Comparison of ENCODE assay signal across 14 cellular contexts in genomic region chr14:51744372-51745150, GRCh38.
"Had no signal": no experiment of that assay in that cellular context is flagged by ENCODE, and none has a peak within 500 bp of the region (broad histone marks: within the 10 kb centered on the region; RNA-seq: fewer than 3 reads in every experiment).

No MANE protein-coding gene starts in this region.

- H3K4me1 Mint-ChIP-seq: stimulated activated memory B cell treated with anti-CD40 and anti-IgM and Interleukin-4, amounts not matched to agents 10 μg/mL and 1 μg/mL and 100 μg/mL, for 72 hours had no signal

- H3K27me3 Mint-ChIP-seq: dendritic cell treated with granulocyte-macrophage colony-stimulating factor and Interleukin-4, amounts not matched to agents 40 ng/mL and 50 ng/mL, for 4 days had no signal

- H3K9me3 Mint-ChIP-seq: dendritic cell treated with granulocyte-macrophage colony-stimulating factor and Interleukin-4, amounts not matched to agents 40 ng/mL and 50 ng/mL, for 4 days; effector memory CD8-positive, alpha-beta T cell; natural killer cell treated with Interleukin-12 subunit alpha and Interleukin-12 subunit beta and Interleukin-15 and Interleukin-18, amount 100 ng/mL, for 72 hours; stimulated activated memory B cell treated with anti-CD40 and anti-IgM and Interleukin-4, amounts not matched to agents 10 μg/mL and 1 μg/mL and 100 μg/mL, for 72 hours had no signal

- ATAC-seq: effector memory CD8-positive, alpha-beta T cell; foreskin keratinocyte had no signal

- H3K27ac Mint-ChIP-seq: dendritic cell treated with granulocyte-macrophage colony-stimulating factor and Interleukin-4, amounts not matched to agents 40 ng/mL and 50 ng/mL, for 4 days; effector memory CD8-positive, alpha-beta T cell; natural killer cell treated with Interleukin-12 subunit alpha and Interleukin-12 subunit beta and Interleukin-15 and Interleukin-18, amount 100 ng/mL, for 72 hours; stimulated activated memory B cell treated with anti-CD40 and anti-IgM and Interleukin-4, amounts not matched to agents 10 μg/mL and 1 μg/mL and 100 μg/mL, for 72 hours had no signal

- H3K4me3 Mint-ChIP-seq: dendritic cell treated with granulocyte-macrophage colony-stimulating factor and Interleukin-4, amounts not matched to agents 40 ng/mL and 50 ng/mL, for 4 days; effector memory CD8-positive, alpha-beta T cell; natural killer cell treated with Interleukin-12 subunit alpha and Interleukin-12 subunit beta and Interleukin-15 and Interleukin-18, amount 100 ng/mL, for 72 hours; stimulated activated memory B cell treated with anti-CD40 and anti-IgM and Interleukin-4, amounts not matched to agents 10 μg/mL and 1 μg/mL and 100 μg/mL, for 72 hours had no signal

- DNase-seq: activated CD4-positive, CD25-positive, alpha-beta regulatory T cell; activated CD8-positive, alpha-beta memory T cell treated with anti-CD3 and anti-CD28 coated beads, Interleukin-2, amount 50 U/mL, for 48 hours; effector memory CD8-positive, alpha-beta T cell; foreskin keratinocyte; glutamatergic neuron; kidney glomerular epithelial cell; nucleus accumbens; posterior cingulate gyrus; retina; tibial artery; uterus had no signal

- H3K36me3 Mint-ChIP-seq: natural killer cell treated with Interleukin-12 subunit alpha and Interleukin-12 subunit beta and Interleukin-15 and Interleukin-18, amount 100 ng/mL, for 72 hours; stimulated activated memory B cell treated with anti-CD40 and anti-IgM and Interleukin-4, amounts not matched to agents 10 μg/mL and 1 μg/mL and 100 μg/mL, for 72 hours had no signal
